ENCODE assay signal across 17 cellular contexts in genomic region chr5:133775584-133776304, GRCh38.
A peak's percentile ranks its signal among the peaks of the same experiment; 100 is the strongest.
DNase-seq lines count a peak whose midpoint lies in the region; ATAC-seq, FAIRE-seq and TF ChIP-seq lines count a peak whose summit lies in the region.
"Had no signal": no experiment of that assay in that cellular context is flagged by ENCODE, and none has a peak within 500 bp of the region (broad histone marks: within the 10 kb centered on the region; RNA-seq: fewer than 3 reads in every experiment).

No MANE protein-coding gene starts in this region.

- H2BK20ac ChIP-seq in H9 (ENCODE audit: low read depth, low read length, poor library complexity, severe bottlenecking): no peak overlapping the region

- no peaks in the 10 kb centered on the region for H3K23me2 ChIP-seq in H9 (ENCODE audit: insufficient read length, low read depth, low read length, poor library complexity, severe bottlenecking)

- no peak overlapping the region for H4K5ac ChIP-seq in H9 (ENCODE audit: insufficient read length, low read depth, low read length)

- no peak overlapping the region for H4K8ac ChIP-seq in H9 (replicated peaks; ENCODE audit: insufficient read length, low read depth, low read length)

- H3K79me2 ChIP-seq in H9 (ENCODE audit: insufficient read depth, low read length): no peaks in the 10 kb centered on the region

- no peaks in the 10 kb centered on the region for H3K4me1 Mint-ChIP-seq in H9
- H3K4me1 Mint-ChIP-seq in stimulated activated naive B cell treated with anti-CD40 and anti-IgM and Interleukin-4, amounts not matched to agents 10 μg/mL and 1 μg/mL and 100 μg/mL, for 72 hours: peaks cover 10 to 16% of the 10 kb centered on the region in 2 donors
- H3K4me1 Mint-ChIP-seq in activated CD4-positive, alpha-beta T cell treated with anti-CD3 and anti-CD28 coated beads, Interleukin-2, amount 10 ng/mL, durations not matched to agents 24 days and 14 days: no peaks in the 10 kb centered on the region
- H3K4me1 Mint-ChIP-seq: CD14-positive monocyte; CD4-positive, alpha-beta memory T cell had no signal

- H3K9me3 Mint-ChIP-seq in H9: peaks cover 8 to 9% of the 10 kb centered on the region in 2 experiments
- peaks cover 4 to 5% of the 10 kb centered on the region in 2 donors for H3K9me3 Mint-ChIP-seq in stimulated activated naive B cell treated with anti-CD40 and anti-IgM and Interleukin-4, amounts not matched to agents 10 μg/mL and 1 μg/mL and 100 μg/mL, for 72 hours
- peaks cover 5% of the 10 kb centered on the region for H3K9me3 Mint-ChIP-seq in activated CD4-positive, alpha-beta T cell treated with anti-CD3 and anti-CD28 coated beads, Interleukin-2, amount 10 ng/mL, durations not matched to agents 24 days and 14 days

- no peak overlapping the region for H3K4me3 Mint-ChIP-seq in H9
- no peak overlapping the region for H3K4me3 Mint-ChIP-seq in stimulated activated naive B cell treated with anti-CD40 and anti-IgM and Interleukin-4, amounts not matched to agents 10 μg/mL and 1 μg/mL and 100 μg/mL, for 72 hours
- H3K4me3 Mint-ChIP-seq in activated CD4-positive, alpha-beta T cell treated with anti-CD3 and anti-CD28 coated beads, Interleukin-2, amount 10 ng/mL, durations not matched to agents 24 days and 14 days: no peak overlapping the region
- H3K4me3 Mint-ChIP-seq: CD14-positive monocyte; CD4-positive, alpha-beta memory T cell had no signal

- H3K27me3 ChIP-seq in H9 (ENCODE audit: insufficient read depth, low read length) (no peaks in the 10 kb centered on the region), bronchial epithelial cell (ENCODE audit: control insufficient read depth, insufficient read depth, low read length) (no peaks in the 10 kb centered on the region)
- H3K27me3 ChIP-seq: BLaER1 had no signal

- ATAC-seq in stimulated activated naive B cell treated with anti-CD40 and anti-IgM and Interleukin-4, amounts not matched to agents 10 μg/mL and 1 μg/mL and 100 μg/mL, for 72 hours (replicated peaks): peak; percentile 72 to 92
- ATAC-seq in HG03095 (IDR thresholded peaks at IDR 0.05; ENCODE audit: unreplicated experiment): no peak

- H3K79me1 ChIP-seq in H9 (ENCODE audit: insufficient read depth, low read depth, low read length, poor library complexity, severe bottlenecking): no peaks in the 10 kb centered on the region

- no peak overlapping the region for H3K56ac ChIP-seq in H9 (ENCODE audit: insufficient read length, low read depth, low read length)

- no peak overlapping the region for H3K4ac ChIP-seq in H9 (ENCODE audit: low read depth, low read length)

- H2BK12ac ChIP-seq in H9 (ENCODE audit: insufficient read length, low read depth, low read length): no peak overlapping the region

- H2BK15ac ChIP-seq in H9 (ENCODE audit: low read depth, low read length): no peak overlapping the region

- H2AK5ac ChIP-seq in H9 (ENCODE audit: insufficient read length, low read length): no peak overlapping the region

- intact Hi-C loops in activated CD4-positive, alpha-beta T cell treated with anti-CD3 and anti-CD28 coated beads, Interleukin-2, amount 10 ng/mL, durations not matched to agents 24 days and 14 days (cut with micrococcal nuclease): no loop called here

- no CpG with 5 or more reads among the region's 2 CpGs for WGBS in H9 (ENCODE audit: extremely low coverage, insufficient read length, low lambda C conversion rate)

- FAIRE-seq in bronchial epithelial cell (lab: Jason Lieb, UNC): no peak
- FAIRE-seq: GM19239, H54 had no signal

- no peak overlapping the region for H4K91ac ChIP-seq in H9 (ENCODE audit: insufficient read length, low read depth, low read length)

- H3K4me1 ChIP-seq in H9 (ENCODE audit: insufficient read depth, low read length): no peaks in the 10 kb centered on the region

- H2AFZ ChIP-seq in H9 (ENCODE audit: low read length): no peak overlapping the region
- H2AFZ ChIP-seq: GM23248 had no signal

- no peaks in the 10 kb centered on the region for H3K9me3 ChIP-seq in H9 (ENCODE audit: control insufficient read depth, low read depth, low read length)
- H3K9me3 ChIP-seq: BLaER1 had no signal

- H3K14ac ChIP-seq in H9 (ENCODE audit: insufficient read depth, low read length): no peak overlapping the region

- H2BK120ac ChIP-seq in H9 (ENCODE audit: low read depth, low read length, poor library complexity, severe bottlenecking): no peak overlapping the region

- H3K27me3 Mint-ChIP-seq in H9 (ENCODE audit: low read depth): peaks cover 18% of the 10 kb centered on the region
- peaks cover under 1 to 6% of the 10 kb centered on the region in 2 donors for H3K27me3 Mint-ChIP-seq in stimulated activated naive B cell treated with anti-CD40 and anti-IgM and Interleukin-4, amounts not matched to agents 10 μg/mL and 1 μg/mL and 100 μg/mL, for 72 hours
- H3K27me3 Mint-ChIP-seq in activated CD4-positive, alpha-beta T cell treated with anti-CD3 and anti-CD28 coated beads, Interleukin-2, amount 10 ng/mL, durations not matched to agents 24 days and 14 days: peaks cover 14% of the 10 kb centered on the region

- no peak overlapping the region for H3K18ac ChIP-seq in H9 (ENCODE audit: insufficient read length, low read depth, low read length)

- H3K27ac ChIP-seq in H9 (ENCODE audit: insufficient read length, low read depth, low read length): no peak overlapping the region
- H3K27ac ChIP-seq: BLaER1, GM23248 had no signal

- no peak overlapping the region for H3K4me2 ChIP-seq in H9 (ENCODE audit: insufficient read depth, insufficient read length, low read length)
- H3K4me2 ChIP-seq: BLaER1 had no signal

- DNase-seq in H9 (peak; percentile 9), bronchial epithelial cell (ENCODE audit: low read depth) (peak; percentile 21), epithelial cell of esophagus (ENCODE audit: low read depth) (peak; percentile 20), H4 (ENCODE audit: low spot score) (no peak)
- DNase-seq in stimulated activated naive B cell treated with anti-CD40 and anti-IgM and Interleukin-4, amounts not matched to agents 10 μg/mL and 1 μg/mL and 100 μg/mL, for 72 hours: no peak
- no peak for DNase-seq in activated CD4-positive, alpha-beta T cell treated with anti-CD3 and anti-CD28 coated beads, Interleukin-2, amount 10 ng/mL, durations not matched to agents 24 days and 14 days
- DNase-seq: 8988T; CD4-positive, alpha-beta memory T cell; DMS153; DMS79; GDM1; GM23248 had no signal

- H3K9ac ChIP-seq in H9 (ENCODE audit: extremely low read depth, insufficient read length, low read length): no peak overlapping the region
- H3K9ac ChIP-seq: BLaER1, GM23248 had no signal

- H2BK5ac ChIP-seq in H9 (ENCODE audit: insufficient read length, low read length): no peak overlapping the region

- no peak overlapping the region for H3K23ac ChIP-seq in H9 (ENCODE audit: insufficient read length, low read depth, low read length)

- H3T11ph ChIP-seq in H9 (ENCODE audit: low read length): no peak overlapping the region

- H3K36me3 ChIP-seq in bronchial epithelial cell (ENCODE audit: control insufficient read depth, insufficient read depth, low read length): no peaks in the 10 kb centered on the region
- H3K36me3 ChIP-seq: BLaER1 had no signal

- no peak overlapping the region for H3K27ac Mint-ChIP-seq in H9
- H3K27ac Mint-ChIP-seq in stimulated activated naive B cell treated with anti-CD40 and anti-IgM and Interleukin-4, amounts not matched to agents 10 μg/mL and 1 μg/mL and 100 μg/mL, for 72 hours: no peak overlapping the region
- H3K27ac Mint-ChIP-seq in activated CD4-positive, alpha-beta T cell treated with anti-CD3 and anti-CD28 coated beads, Interleukin-2, amount 10 ng/mL, durations not matched to agents 24 days and 14 days: no peak overlapping the region
- H3K27ac Mint-ChIP-seq: CD14-positive monocyte; CD4-positive, alpha-beta memory T cell had no signal

- H4K20me1 ChIP-seq in H9 (ENCODE audit: control insufficient read depth, insufficient read depth, insufficient read length): no peaks in the 10 kb centered on the region
- H4K20me1 ChIP-seq: BLaER1 had no signal

- no peak overlapping the region for H3K4me3 ChIP-seq in bronchial epithelial cell (ENCODE audit: low read depth, low read length)
- H3K4me3 ChIP-seq in epithelial cell of esophagus (ENCODE audit: low read length): no peak overlapping the region
- H3K4me3 ChIP-seq: BLaER1, GM23248 had no signal

- H3K36me3 Mint-ChIP-seq in H9 (ENCODE audit: insufficient read depth in 1 of 3, low read depth in 3 of 3): no peaks in the 10 kb centered on the region; a peak in 1 of 7 replicates
- peaks cover 0 to 4% of the 10 kb centered on the region in 2 donors for H3K36me3 Mint-ChIP-seq in stimulated activated naive B cell treated with anti-CD40 and anti-IgM and Interleukin-4, amounts not matched to agents 10 μg/mL and 1 μg/mL and 100 μg/mL, for 72 hours
- no peaks in the 10 kb centered on the region for H3K36me3 Mint-ChIP-seq in activated CD4-positive, alpha-beta T cell treated with anti-CD3 and anti-CD28 coated beads, Interleukin-2, amount 10 ng/mL, durations not matched to agents 24 days and 14 days (ENCODE audit: low read depth)
- H3K36me3 Mint-ChIP-seq: CD14-positive monocyte; CD4-positive, alpha-beta memory T cell had no signal

- no peak for TF ChIP-seq CTCF in H9 (conservative IDR thresholded peaks at IDR 0.05)
- TF ChIP-seq CTCF in bronchial epithelial cell (IDR thresholded peaks at IDR 0.05; ENCODE audit: insufficient read depth, low read length, severe bottlenecking): no peak
- no peak for TF ChIP-seq CTCF in epithelial cell of esophagus (IDR thresholded peaks at IDR 0.05; ENCODE audit: insufficient read depth, low read depth, low read length, missing control alignments)

Comparison
In these comparisons a context has a peak if more than half of its experiments do, and no peak if none do; other contexts are left out.
1. DNase-seq: peak in H9 (single experiment), bronchial epithelial cell (single experiment) and epithelial cell of esophagus (single experiment); none in stimulated activated naive B cell treated with anti-CD40 and anti-IgM and Interleukin-4, amounts not matched to agents 10 μg/mL and 1 μg/mL and 100 μg/mL, for 72 hours (single experiment), H4 (single experiment) and activated CD4-positive, alpha-beta T cell treated with anti-CD3 and anti-CD28 coated beads, Interleukin-2, amount 10 ng/mL, durations not matched to agents 24 days and 14 days (single experiment).